ENCODE assay signal across 9 cellular contexts in genomic region chr1:212678456-212679410, GRCh38. TPM values are rescaled to one million over a fixed set of nuclear protein-coding genes. Genes with fewer than 3 reads are reported as not detected.
DNase-seq lines count a peak whose midpoint lies in the region; ATAC-seq and TF ChIP-seq lines count a peak whose summit lies in the region.
"Had no signal": no experiment of that assay in that cellular context is flagged by ENCODE, and none has a peak within 500 bp of the region (broad histone marks: within the 10 kb centered on the region; RNA-seq: fewer than 3 reads in every experiment).

No MANE protein-coding gene starts in this region.

- BruUV-seq in Calu3 (replicated peaks; lab: Mats Ljungman, UMichigan) = no TSS peak

- no peaks in the 10 kb centered on the region for H3K27me3 Mint-ChIP-seq in activated T-helper 2 cell treated with anti-CD3 and anti-CD28 coated beads, Interferon-gamma antibody, Interleukin-2, Interleukin-4, amounts not matched to agents 10 μg/mL and 5 μg/mL and 100 μg/mL, durations not matched to agents 14 hours and 24 hours and 36 hours (ENCODE audit: low read depth)
- H3K27me3 Mint-ChIP-seq in Calu3 (ENCODE audit: unreplicated experiment) = peaks cover 43% of the 10 kb centered on the region

- CTCF ChIA-PET in Calu3 (lab: Charles Lee) = interaction anchor here (0.9 kb wide), 1 partner anchor 14 kb away, joined by 3 read pairs; no protein-coding TSS in a partner anchor

- no peak for TF ChIP-seq CTCF in GM20000 (IDR thresholded peaks at IDR 0.05; ENCODE audit: extremely low read depth, missing control alignments)
- TF ChIP-seq CTCF in foreskin keratinocyte (conservative IDR thresholded peaks at IDR 0.05) = no peak
- no peak for TF ChIP-seq CTCF in Calu3 (IDR thresholded peaks at IDR 0.05; ENCODE audit: unreplicated experiment)

- H3K27me3 ChIP-seq in foreskin keratinocyte (peaks cover 13% of the 10 kb centered on the region), H7 (ENCODE audit: control insufficient read depth, insufficient read depth, low read length) (no peaks in the 10 kb centered on the region; the same call in 1 of the 2 replicates)

- H3K4me1 Mint-ChIP-seq in activated T-helper 2 cell treated with anti-CD3 and anti-CD28 coated beads, Interferon-gamma antibody, Interleukin-2, Interleukin-4, amounts not matched to agents 10 μg/mL and 5 μg/mL and 100 μg/mL, durations not matched to agents 14 hours and 24 hours and 36 hours (ENCODE audit: low read depth) = peaks cover 56% of the 10 kb centered on the region
- H3K4me1 Mint-ChIP-seq in Calu3 (ENCODE audit: low read depth, unreplicated experiment) = no peaks in the 10 kb centered on the region

- peak overlapping the region; percentile 95 for H3K27ac Mint-ChIP-seq in activated T-helper 2 cell treated with anti-CD3 and anti-CD28 coated beads, Interferon-gamma antibody, Interleukin-2, Interleukin-4, amounts not matched to agents 10 μg/mL and 5 μg/mL and 100 μg/mL, durations not matched to agents 14 hours and 24 hours and 36 hours
- H3K27ac Mint-ChIP-seq in Calu3 (ENCODE audit: unreplicated experiment) = no peak overlapping the region

- peak; percentile 70 for DNase-seq in GM20000 (ENCODE audit: low spot score)
- DNase-seq in activated T-helper 2 cell treated with anti-CD3 and anti-CD28 coated beads, Interferon-gamma antibody, Interleukin-2, Interleukin-4, amounts not matched to agents 10 μg/mL and 5 μg/mL and 100 μg/mL, durations not matched to agents 14 hours and 24 hours and 36 hours (ENCODE audit: low spot score) = no peak
- DNase-seq in foreskin keratinocyte = no peak
- no peak for DNase-seq in Calu3
- no peak for DNase-seq in NCI-H345 treated with DMSO at 0.1 percent for 48 hours (lab: John Stamatoyannopoulos, UW; ENCODE audit: unreplicated experiment)
- no peak for DNase-seq in H7
- DNase-seq: NCI-H2029 had no signal

- no peaks in the 10 kb centered on the region for H3K4me1 ChIP-seq in foreskin keratinocyte

- H3K36me3 Mint-ChIP-seq in activated T-helper 2 cell treated with anti-CD3 and anti-CD28 coated beads, Interferon-gamma antibody, Interleukin-2, Interleukin-4, amounts not matched to agents 10 μg/mL and 5 μg/mL and 100 μg/mL, durations not matched to agents 14 hours and 24 hours and 36 hours (ENCODE audit: low read depth) = peaks cover under 1% of the 10 kb centered on the region
- no peaks in the 10 kb centered on the region for H3K36me3 Mint-ChIP-seq in Calu3 (ENCODE audit: insufficient read depth, unreplicated experiment)

- H3K9me3 Mint-ChIP-seq in activated T-helper 2 cell treated with anti-CD3 and anti-CD28 coated beads, Interferon-gamma antibody, Interleukin-2, Interleukin-4, amounts not matched to agents 10 μg/mL and 5 μg/mL and 100 μg/mL, durations not matched to agents 14 hours and 24 hours and 36 hours = no peaks in the 10 kb centered on the region
- H3K9me3 Mint-ChIP-seq in Calu3 (ENCODE audit: low read depth, unreplicated experiment) = no peaks in the 10 kb centered on the region

- no peak overlapping the region for H3K4me3 Mint-ChIP-seq in activated T-helper 2 cell treated with anti-CD3 and anti-CD28 coated beads, Interferon-gamma antibody, Interleukin-2, Interleukin-4, amounts not matched to agents 10 μg/mL and 5 μg/mL and 100 μg/mL, durations not matched to agents 14 hours and 24 hours and 36 hours (ENCODE audit: low read depth)
- H3K4me3 Mint-ChIP-seq in Calu3 (ENCODE audit: low read depth, unreplicated experiment) = no peak overlapping the region

- no peaks in the 10 kb centered on the region for H3K36me3 ChIP-seq in H7 (replicated peaks; ENCODE audit: control insufficient read depth, insufficient read depth, low read length)

- H3K4me3 ChIP-seq in H7 (ENCODE audit: insufficient read depth, low read depth, low read length) = no peak overlapping the region

- H3K27ac ChIP-seq in foreskin keratinocyte = no peak overlapping the region

- peak; percentile 71 for ATAC-seq in GM18502 (IDR thresholded peaks at IDR 0.05; ENCODE audit: poor library complexity, unreplicated experiment)
- ATAC-seq in HG03175 (IDR thresholded peaks at IDR 0.05; ENCODE audit: unreplicated experiment) = peak; percentile 58
- ATAC-seq in foreskin keratinocyte = no peak

- intact Hi-C loops in activated T-helper 2 cell treated with anti-CD3 and anti-CD28 coated beads, Interferon-gamma antibody, Interleukin-2, Interleukin-4, amounts not matched to agents 10 μg/mL and 5 μg/mL and 100 μg/mL, durations not matched to agents 14 hours and 24 hours and 36 hours (cut with micrococcal nuclease) = loop anchor here (1.0 kb wide), 3 partner anchors 34 to 113 kb away; no protein-coding TSS in a partner anchor
- intact Hi-C loops in Calu3 (cut with micrococcal nuclease; ENCODE audit: unreplicated experiment) = no loop called here

RNA-seq across cellular contexts. Expression of gene BATF3, which starts 20.9 kb away (rescaled TPM):
- total RNA-seq in activated T-helper 2 cell treated with anti-CD3 and anti-CD28 coated beads, Interferon-gamma antibody, Interleukin-2, Interleukin-4, amounts not matched to agents 10 μg/mL and 5 μg/mL and 100 μg/mL, durations not matched to agents 14 hours and 24 hours and 36 hours = 246 and 249 TPM in 2 replicates
- 0.35 and 0.37 TPM in 2 replicates for total RNA-seq in foreskin keratinocyte
- polyA plus RNA-seq in foreskin keratinocyte = 0.38 and 0.53 TPM in 2 replicates
- 0.71 and 0.90 TPM in 2 replicates for total RNA-seq in Calu3 (2022)
- 2.5 and 5.8 TPM in 2 replicates for total RNA-seq in H7 (2014; rRNA removed; shearing (Covaris generic))

Comparison
In these comparisons a context has a peak if more than half of its experiments do, and no peak if none do; other contexts are left out.
1. RNA of gene BATF3, which starts 20.9 kb away (total RNA-seq): 246 to 249 TPM in activated T-helper 2 cell treated with anti-CD3 and anti-CD28 coated beads, Interferon-gamma antibody, Interleukin-2, Interleukin-4, amounts not matched to agents 10 μg/mL and 5 μg/mL and 100 μg/mL, durations not matched to agents 14 hours and 24 hours and 36 hours; 2.5 to 5.8 TPM in H7, 0.71 to 0.90 TPM in Calu3 and 0.35 to 0.37 TPM in foreskin keratinocyte; every median in the first group is over 10 times any median in the second.